ENCODE assay signal across 12 cellular contexts in genomic region chr7:105350906-105351305, GRCh38. TPM values are rescaled to one million over a fixed set of nuclear protein-coding genes. Genes with fewer than 3 reads are reported as not detected.
DNase-seq lines count a peak whose midpoint lies in the region; ATAC-seq and TF ChIP-seq lines count a peak whose summit lies in the region.
"Had no signal": no experiment of that assay in that cellular context is flagged by ENCODE, and none has a peak within 500 bp of the region (broad histone marks: within the 10 kb centered on the region; RNA-seq: fewer than 3 reads in every experiment).

No MANE protein-coding gene starts in this region.

- no peak overlapping the region for H2AK9ac ChIP-seq in IMR-90 (replicated peaks; ENCODE audit: low read depth, low read length, poor library complexity)

- POLR2A ChIA-PET in CD4-positive, alpha-beta T cell (lab: Charles Lee), result interaction anchor here (1.2 to 4.7 kb wide), 6 partner anchors 10 to 336 kb away, joined by 3 to 54 read pairs (median 10); partner anchors contain the start of genes KMT2E and SRPK2
- POLR2A ChIA-PET in IMR-90 (lab: Charles Lee; ENCODE audit: unreplicated experiment) (no interaction called here), Caco-2 (lab: Charles Lee) (no interaction called here)
- POLR2A ChIA-PET in activated CD4-positive, alpha-beta memory T cell treated with anti-CD3 and anti-CD28 coated beads, Interleukin-2, amount 10 ng/mL, durations not matched to agents 7 days and 5 days (lab: Charles Lee), result interaction anchor here (0.5 to 4.5 kb wide), 3 partner anchors 37 to 245 kb away, joined by 3 to 38 read pairs (median 6); partner anchors contain the start of gene SRPK2

- peaks cover 21% of the 10 kb centered on the region for H3K9me1 ChIP-seq in IMR-90 (ENCODE audit: insufficient read depth, low read length)

- no peaks in the 10 kb centered on the region for H3K9me3 ChIP-seq in CD4-positive, alpha-beta T cell (ENCODE audit: control insufficient read depth, low read length)
- H3K9me3 ChIP-seq in IMR-90 (ENCODE audit: control insufficient read depth, insufficient read depth, low read length) (no peaks in the 10 kb centered on the region), heart left ventricle (no peaks in the 10 kb centered on the region), Caco-2 (no peaks in the 10 kb centered on the region)
- H3K9me3 ChIP-seq: adrenal gland had no signal

- H3K4me3 ChIP-seq in IMR-90 (ENCODE audit: insufficient read depth, low read depth, low read length) (no peak overlapping the region), heart left ventricle (no peak overlapping the region), Caco-2 (ENCODE audit: low read depth, low read length) (no peak overlapping the region)
- H3K4me3 ChIP-seq: adrenal gland had no signal

- no peak overlapping the region for H4K8ac ChIP-seq in IMR-90 (ENCODE audit: low read depth in 2 of 2, low read length in 2 of 2)

- H2BK15ac ChIP-seq in IMR-90 (ENCODE audit: low read depth, low read length), result no peak overlapping the region

- CTCF ChIA-PET in CD4-positive, alpha-beta T cell (lab: Charles Lee), result no interaction called here
- CTCF ChIA-PET in IMR-90 (lab: Yijun Ruan, JAX), result interaction anchor here (0.7 kb wide), 1 partner anchor 194 kb away, joined by 4 read pairs; no protein-coding TSS in a partner anchor
- CTCF ChIA-PET in activated CD4-positive, alpha-beta memory T cell treated with anti-CD3 and anti-CD28 coated beads, Interleukin-2, amount 10 ng/mL, durations not matched to agents 7 days and 5 days (lab: Charles Lee), result interaction anchor here (0.7 to 4.3 kb wide), 4 partner anchors 9 to 217 kb away, joined by 3 to 19 read pairs (median 4); partner anchors contain the start of gene SRPK2
- CTCF ChIA-PET in Caco-2 (lab: Charles Lee), result no interaction called here

- intact Hi-C loops in CD4-positive, alpha-beta T cell (cut with DNase I, micrococcal nuclease), result loop anchor here (5.0 kb wide), 2 partner anchors 36 to 41 kb away; partner anchors contain the start of gene SRPK2 (in 1 of the 2)
- intact Hi-C loops in IMR-90 (cut with micrococcal nuclease), result no loop called here
- intact Hi-C loops in natural killer cell (cut with micrococcal nuclease), result loop anchor here (5.0 kb wide), 2 partner anchors 84 to 409 kb away; no protein-coding TSS in a partner anchor
- intact Hi-C loops in heart left ventricle (cut with DNase I), result no loop called here
- intact Hi-C loops in Caco-2 (cut with micrococcal nuclease; ENCODE audit: unreplicated experiment), result no loop called here

- no peak overlapping the region for H3K4ac ChIP-seq in IMR-90 (ENCODE audit: low read depth, low read length)

- ATAC-seq in CD4-positive, alpha-beta T cell (ENCODE audit: poor library complexity), result no peak
- ATAC-seq in IMR-90 (ENCODE audit: low read depth), result no peak
- ATAC-seq in natural killer cell, result no peak
- ATAC-seq in heart left ventricle, result no peak

- H3K9ac ChIP-seq in IMR-90 (ENCODE audit: low read depth, low read length), result no peak overlapping the region

- in situ Hi-C loops in IMR-90 (cut with MboI; ENCODE audit: low sequenced_read_pairs), result no loop called here

- no peak for DNase-seq in CD4-positive, alpha-beta T cell
- no peak for DNase-seq in IMR-90
- DNase-seq in activated CD4-positive, alpha-beta memory T cell treated with anti-CD3 and anti-CD28 coated beads, Interleukin-2, amount 10 ng/mL, durations not matched to agents 7 days and 5 days, result no peak
- no peak for DNase-seq in natural killer cell
- no peak for DNase-seq in heart left ventricle
- DNase-seq in KG1 (lab: John Stamatoyannopoulos, UW), result no peak
- DNase-seq in Caco-2, result no peak
- DNase-seq: adrenal gland; kidney; NCI-H774; stimulated activated CD4-positive, alpha-beta T cell treated with anti-CD3 and anti-CD28 coated beads, Interleukin-4, amount 100 ng/mL, for 1 hour; stimulated activated CD8-positive, alpha-beta memory T cell treated with anti-CD3 and anti-CD28 coated beads, Interleukin-4, amount 100 ng/mL, for 48 hours had no signal

- 0 out of 2 replicates have a peak overlapping the region, but pooled peaks have one; percentile 14 for H2AK5ac ChIP-seq in IMR-90 (ENCODE audit: low read depth, low read length)

- H3K9me3 Mint-ChIP-seq in CD4-positive, alpha-beta T cell, result no peaks in the 10 kb centered on the region
- H3K9me3 Mint-ChIP-seq in activated CD4-positive, alpha-beta memory T cell treated with anti-CD3 and anti-CD28 coated beads, Interleukin-2, amount 10 ng/mL, durations not matched to agents 7 days and 5 days, result no peaks in the 10 kb centered on the region
- H3K9me3 Mint-ChIP-seq in natural killer cell (no peaks in the 10 kb centered on the region), Caco-2 (ENCODE audit: unreplicated experiment) (no peaks in the 10 kb centered on the region)

- H3K27me3 ChIP-seq in CD4-positive, alpha-beta T cell (ENCODE audit: control insufficient read depth, insufficient read depth, low read length), result no peaks in the 10 kb centered on the region
- no peaks in the 10 kb centered on the region for H3K27me3 ChIP-seq in IMR-90 (ENCODE audit: control insufficient read depth, insufficient read depth, low read length)
- no peaks in the 10 kb centered on the region for H3K27me3 ChIP-seq in heart left ventricle
- H3K27me3 ChIP-seq in Caco-2 (replicated peaks; ENCODE audit: control insufficient read depth, insufficient read depth, low read length), result no peaks in the 10 kb centered on the region
- H3K27me3 ChIP-seq: adrenal gland had no signal

- no peak overlapping the region for H2BK20ac ChIP-seq in IMR-90 (ENCODE audit: low read depth, low read length)

- TF ChIP-seq POLR2A in IMR-90 (IDR thresholded peaks at IDR 0.05; ENCODE audit: low read depth, low read length) (no peak), heart left ventricle (IDR thresholded peaks at IDR 0.05) (no peak)

- no peak overlapping the region for H3K23ac ChIP-seq in IMR-90 (ENCODE audit: low read depth, low read length)

- peak overlapping the region; percentile 67 for H3K27ac Mint-ChIP-seq in CD4-positive, alpha-beta T cell
- peak overlapping the region; percentile 61 for H3K27ac Mint-ChIP-seq in activated CD4-positive, alpha-beta memory T cell treated with anti-CD3 and anti-CD28 coated beads, Interleukin-2, amount 10 ng/mL, durations not matched to agents 7 days and 5 days
- H3K27ac Mint-ChIP-seq in natural killer cell (peak overlapping the region; percentile 82 to 88), Caco-2 (ENCODE audit: unreplicated experiment) (no peak overlapping the region)

- BruUV-seq in IMR-90 (replicated peaks; lab: Mats Ljungman, UMichigan) (no TSS peak), Caco-2 (replicated peaks; lab: Mats Ljungman, UMichigan) (no TSS peak)

- H4K20me1 ChIP-seq in IMR-90 (ENCODE audit: insufficient read depth, low read length), result peaks cover 63% of the 10 kb centered on the region

- H2AFZ ChIP-seq in IMR-90 (replicated peaks; ENCODE audit: low read length, poor library complexity), result no peak overlapping the region

- H2BK5ac ChIP-seq in IMR-90 (ENCODE audit: low read depth, low read length, poor library complexity, severe bottlenecking), result no peak overlapping the region

- H3K4me1 ChIP-seq in IMR-90 (ENCODE audit: control insufficient read depth, insufficient read depth, low read length), result peaks cover 12% of the 10 kb centered on the region
- peaks cover 11 to 77% (median 39%) of the 10 kb centered on the region in 12 donors for H3K4me1 ChIP-seq in heart left ventricle
- peaks cover 6% of the 10 kb centered on the region; the same call in 1 of the 2 replicates for H3K4me1 ChIP-seq in Caco-2

- H3K18ac ChIP-seq in IMR-90 (ENCODE audit: low read depth, low read length), result no peak overlapping the region

- H3K36me3 ChIP-seq in IMR-90 (ENCODE audit: control insufficient read depth, insufficient read depth, low read length), result no peaks in the 10 kb centered on the region
- no peaks in the 10 kb centered on the region for H3K36me3 ChIP-seq in heart left ventricle
- no peaks in the 10 kb centered on the region for H3K36me3 ChIP-seq in Caco-2 (ENCODE audit: control insufficient read depth, insufficient read depth, low read length)
- H3K36me3 ChIP-seq: adrenal gland had no signal

- no CpG with 5 or more reads among the region's 7 CpGs for WGBS in IMR-90 (ENCODE audit: extremely low coverage in 2 of 2, insufficient read length in 1 of 2), 2 experiments
- WGBS in heart left ventricle, 4 donors, result 85 to 94% (median 91%) methylated on average over 7 of the region's 7 CpGs

- no peak overlapping the region for H2BK120ac ChIP-seq in IMR-90 (ENCODE audit: low read depth, low read length)

- peaks cover 42 to 75% of the 10 kb centered on the region in 2 experiments for H3K79me1 ChIP-seq in IMR-90 (ENCODE audit: low read depth in 1 of 2, low read length in 2 of 2)

- H3K14ac ChIP-seq in IMR-90 (replicated peaks; ENCODE audit: low read depth, low read length), result no peak overlapping the region

- peaks cover 79% of the 10 kb centered on the region for H3K4me1 Mint-ChIP-seq in CD4-positive, alpha-beta T cell (ENCODE audit: low read depth)
- H3K4me1 Mint-ChIP-seq in activated CD4-positive, alpha-beta memory T cell treated with anti-CD3 and anti-CD28 coated beads, Interleukin-2, amount 10 ng/mL, durations not matched to agents 7 days and 5 days, result peaks cover 66% of the 10 kb centered on the region
- H3K4me1 Mint-ChIP-seq in natural killer cell, result peaks cover 57 to 77% of the 10 kb centered on the region in 2 donors
- peaks cover 11% of the 10 kb centered on the region for H3K4me1 Mint-ChIP-seq in Caco-2 (ENCODE audit: low read depth, unreplicated experiment)

- H3K56ac ChIP-seq in IMR-90 (ENCODE audit: extremely low read depth, insufficient read depth, low read length), result no peak overlapping the region

- peak overlapping the region; percentile 1 for H3K4me3 Mint-ChIP-seq in CD4-positive, alpha-beta T cell
- no peak overlapping the region for H3K4me3 Mint-ChIP-seq in activated CD4-positive, alpha-beta memory T cell treated with anti-CD3 and anti-CD28 coated beads, Interleukin-2, amount 10 ng/mL, durations not matched to agents 7 days and 5 days
- H3K4me3 Mint-ChIP-seq in natural killer cell (peak overlapping the region; percentile 80), Caco-2 (ENCODE audit: unreplicated experiment) (no peak overlapping the region)

- peak overlapping the region; percentile 19 for H3K27ac ChIP-seq in CD4-positive, alpha-beta T cell (ENCODE audit: low read depth, low read length)
- H3K27ac ChIP-seq in IMR-90 (ENCODE audit: insufficient read depth, low read length) (no peak overlapping the region), heart left ventricle (peak overlapping the region in 2 of 12 donors; percentile 54 to 85)
- H3K27ac ChIP-seq: adrenal gland had no signal

- no peak for TF ChIP-seq RAD21 in IMR-90 (IDR thresholded peaks at IDR 0.05; ENCODE audit: low read length)

- H4K5ac ChIP-seq in IMR-90 (ENCODE audit: low read depth, low read length), result no peak overlapping the region

- TF ChIP-seq CTCF in CD4-positive, alpha-beta T cell (IDR thresholded peaks at IDR 0.05), result no peak
- TF ChIP-seq CTCF in IMR-90 (conservative IDR thresholded peaks at IDR 0.05; ENCODE audit: low read depth, low read length) (no peak), natural killer cell (IDR thresholded peaks at IDR 0.05) (no peak), heart left ventricle (IDR thresholded peaks at IDR 0.05) (no peak), Caco-2 (IDR thresholded peaks at IDR 0.05; ENCODE audit: insufficient read depth in 1 of 2, low read depth in 1 of 2, low read length in 1 of 2, severe bottlenecking in 1 of 2, unreplicated experiment in 1 of 2) (no peak)

- no peak overlapping the region for H3K4me2 ChIP-seq in IMR-90 (ENCODE audit: low read depth, low read length)

- H4K91ac ChIP-seq in IMR-90 (ENCODE audit: insufficient read depth, low read depth, low read length), result no peak overlapping the region

- no peaks in the 10 kb centered on the region for H3K27me3 Mint-ChIP-seq in CD4-positive, alpha-beta T cell
- no peaks in the 10 kb centered on the region for H3K27me3 Mint-ChIP-seq in activated CD4-positive, alpha-beta memory T cell treated with anti-CD3 and anti-CD28 coated beads, Interleukin-2, amount 10 ng/mL, durations not matched to agents 7 days and 5 days
- H3K27me3 Mint-ChIP-seq in natural killer cell (ENCODE audit: low read depth in 2 of 2) (no peaks in the 10 kb centered on the region), Caco-2 (ENCODE audit: insufficient read depth, unreplicated experiment) (no peaks in the 10 kb centered on the region)

- no peaks in the 10 kb centered on the region for H3K36me3 Mint-ChIP-seq in CD4-positive, alpha-beta T cell (ENCODE audit: low read depth)
- H3K36me3 Mint-ChIP-seq in activated CD4-positive, alpha-beta memory T cell treated with anti-CD3 and anti-CD28 coated beads, Interleukin-2, amount 10 ng/mL, durations not matched to agents 7 days and 5 days (ENCODE audit: low read depth), result peaks cover 6% of the 10 kb centered on the region
- H3K36me3 Mint-ChIP-seq in natural killer cell (no peaks in the 10 kb centered on the region), Caco-2 (ENCODE audit: insufficient read depth, unreplicated experiment) (no peaks in the 10 kb centered on the region)

- dilution Hi-C loops in IMR-90 (cut with HindIII; ENCODE audit: low sequenced_read_pairs, unreplicated experiment), result no loop called here

RNA-seq across cellular contexts. Expression of gene SRPK2, which starts 37.8 kb away (rescaled TPM):
- total RNA-seq in CD4-positive, alpha-beta T cell, result 10 to 100 TPM; 39.9 to 40.9 TPM
- total RNA-seq in IMR-90 (2012; rRNA removed) (33.0 and 34.7 TPM in 2 replicates), natural killer cell (100 to 1,000 TPM; 103 to 121 (median 108) TPM), heart left ventricle (10 to 100 TPM; 26.7 to 42.4 (median 39.1) TPM), Caco-2 (2022) (39.9 and 44.7 TPM in 2 replicates)
- polyA plus RNA-seq in IMR-90 (2012; rRNA removed) (9.2 and 13.2 TPM in 2 replicates), heart left ventricle (10 to 100 TPM in 1 of 2 donors, 1 to 10 TPM in 1; 8.6 to 24.6 TPM)
- 3.0 and 5.2 TPM in 2 replicates for polyA plus RNA-seq in IMR-90 (2012; cell fraction: cytosol; rRNA removed)
- polyA plus RNA-seq in IMR-90 (2012; cell fraction: nucleus; rRNA removed; ENCODE audit: low replicate concordance), result 2.9 and 15.3 TPM in 2 replicates
- 10 to 100 TPM; 42.9 to 45.0 TPM for total RNA-seq in activated CD4-positive, alpha-beta memory T cell treated with anti-CD3 and anti-CD28 coated beads, Interleukin-2, amount 10 ng/mL, durations not matched to agents 7 days and 5 days

Comparison
In these comparisons a context has a peak if more than half of its experiments do, and no peak if none do; other contexts are left out.
1. H3K4me3 Mint-ChIP-seq: peak in CD4-positive, alpha-beta T cell (single experiment) and natural killer cell (single experiment); none in activated CD4-positive, alpha-beta memory T cell treated with anti-CD3 and anti-CD28 coated beads, Interleukin-2, amount 10 ng/mL, durations not matched to agents 7 days and 5 days (single experiment) and Caco-2 (single experiment).
2. CTCF ChIA-PET loops: an anchor here in IMR-90 (0.7 kb wide) and activated CD4-positive, alpha-beta memory T cell treated with anti-CD3 and anti-CD28 coated beads, Interleukin-2, amount 10 ng/mL, durations not matched to agents 7 days and 5 days (0.7 to 4.3 kb wide); none called in CD4-positive, alpha-beta T cell and Caco-2.
3. POLR2A ChIA-PET loops: an anchor here in CD4-positive, alpha-beta T cell (1.2 to 4.7 kb wide) and activated CD4-positive, alpha-beta memory T cell treated with anti-CD3 and anti-CD28 coated beads, Interleukin-2, amount 10 ng/mL, durations not matched to agents 7 days and 5 days (0.5 to 4.5 kb wide); none called in IMR-90 and Caco-2.
4. intact Hi-C loops: an anchor here in CD4-positive, alpha-beta T cell (5.0 kb wide) and natural killer cell (5.0 kb wide); none called in IMR-90, heart left ventricle and Caco-2.